Comparison of ENCODE assay signal across 8 cellular contexts in genomic region chr15:98881526-98882517, GRCh38.
DNase-seq lines count a peak whose midpoint lies in the region; ATAC-seq, FAIRE-seq and TF ChIP-seq lines count a peak whose summit lies in the region.

No MANE protein-coding gene starts in this region.

- peak; percentile 79 for TF ChIP-seq CTCF in CD4-positive, alpha-beta T cell (IDR thresholded peaks at IDR 0.05)
- TF ChIP-seq CTCF in SU-DHL-6 (IDR thresholded peaks at IDR 0.05; ENCODE audit: insufficient read depth, low read length, poor library complexity, severe bottlenecking) (peak; percentile 39), sigmoid colon (IDR thresholded peaks at IDR 0.05) (peak; percentile 31 to 60 (median 42))

- no peaks in the 10 kb centered on the region for H3K9me3 Mint-ChIP-seq in CD4-positive, alpha-beta T cell

- DNase-seq in CD4-positive, alpha-beta T cell = no peak
- no peak for DNase-seq in GM18507 (ENCODE audit: extremely low spot score, insufficient read length, low read depth)
- peak; percentile 68 to 76 for DNase-seq in Kasumi-1 (lab: John Stamatoyannopoulos, UW)
- peak; percentile 70 for DNase-seq in fibroblast of the conjunctiva (ENCODE audit: low read depth)
- DNase-seq in sigmoid colon = no peak

- no peak overlapping the region for H3K4me3 Mint-ChIP-seq in CD4-positive, alpha-beta T cell

- H3K27me3 ChIP-seq in CD4-positive, alpha-beta T cell (ENCODE audit: control insufficient read depth, insufficient read depth, low read length) = no peaks in the 10 kb centered on the region
- no peaks in the 10 kb centered on the region for H3K27me3 ChIP-seq in SU-DHL-6 (ENCODE audit: low read length)
- no peaks in the 10 kb centered on the region for H3K27me3 ChIP-seq in sigmoid colon

- H3K4me3 ChIP-seq in SU-DHL-6 (ENCODE audit: insufficient read depth, low read length, poor library complexity, severe bottlenecking) = no peak overlapping the region
- H3K4me3 ChIP-seq in sigmoid colon = no peak overlapping the region

- no peak overlapping the region for H3K4me2 ChIP-seq in SU-DHL-6 (ENCODE audit: low read depth, low read length, poor library complexity, severe bottlenecking)

- H3K36me3 ChIP-seq in SU-DHL-6 (ENCODE audit: low read length) (no peaks in the 10 kb centered on the region), sigmoid colon (no peaks in the 10 kb centered on the region)

- H3F3A ChIP-seq in SU-DHL-6 (ENCODE audit: insufficient read depth) = no peaks in the 10 kb centered on the region

- H3K9me3 ChIP-seq in CD4-positive, alpha-beta T cell (ENCODE audit: control insufficient read depth, low read length) = no peaks in the 10 kb centered on the region
- H3K9me3 ChIP-seq in SU-DHL-6 (ENCODE audit: insufficient read depth, low read length) (no peaks in the 10 kb centered on the region), sigmoid colon (no peaks in the 10 kb centered on the region)

- peaks cover 0 to 78% (median 51%) of the 10 kb centered on the region in 4 donors for H3K4me1 ChIP-seq in sigmoid colon

- H2AFZ ChIP-seq in SU-DHL-6 (ENCODE audit: low read depth, low read length, severe bottlenecking) = no peak overlapping the region

- H4K20me1 ChIP-seq in SU-DHL-6 (ENCODE audit: low read depth, low read length) = peaks cover 12% of the 10 kb centered on the region

- H3K27ac ChIP-seq in CD4-positive, alpha-beta T cell (ENCODE audit: low read depth, low read length) = no peak overlapping the region
- H3K27ac ChIP-seq in SU-DHL-6 (ENCODE audit: low read depth, low read length) = no peak overlapping the region
- H3K27ac ChIP-seq in sigmoid colon = peak overlapping the region in 1 of 4 donors; percentile 85

- H3K4me1 Mint-ChIP-seq in CD4-positive, alpha-beta T cell (ENCODE audit: low read depth) = peaks cover 27% of the 10 kb centered on the region

- CTCF ChIA-PET in CD4-positive, alpha-beta T cell (lab: Charles Lee) = interaction anchor here (0.6 to 1.3 kb wide), 4 partner anchors 15 to 104 kb away, joined by 3 read pairs; no protein-coding TSS in a partner anchor

- intact Hi-C loops in CD4-positive, alpha-beta T cell (cut with DNase I, micrococcal nuclease) = loop anchor here (1.0 to 2.0 kb wide), 4 partner anchors 103 to 440 kb away; no protein-coding TSS in a partner anchor
- intact Hi-C loops in sigmoid colon (cut with DNase I) = no loop called here

- no peaks in the 10 kb centered on the region for H3K9me2 ChIP-seq in SU-DHL-6 (replicated peaks; ENCODE audit: insufficient read depth, low read length)

- no peak for TF ChIP-seq EP300 in sigmoid colon (IDR thresholded peaks at IDR 0.05)

- no peak for TF ChIP-seq POLR2A in sigmoid colon (IDR thresholded peaks at IDR 0.05)

- FAIRE-seq in GM18507 (lab: Jason Lieb, UNC) = peak; percentile 5

- H3K27ac Mint-ChIP-seq in CD4-positive, alpha-beta T cell = peak overlapping the region; percentile 9

- WGBS in sigmoid colon, 2 donors = 64 to 75% methylated on average over 14 of the region's 14 CpGs

- H3K9ac ChIP-seq in SU-DHL-6 (ENCODE audit: low read length) = no peak overlapping the region

- H3K36me3 Mint-ChIP-seq in CD4-positive, alpha-beta T cell (ENCODE audit: low read depth) = no peaks in the 10 kb centered on the region

- POLR2A ChIA-PET in CD4-positive, alpha-beta T cell (lab: Charles Lee) = interaction anchor here (1.1 kb wide), 1 partner anchor 31 kb away, joined by 4 read pairs; no protein-coding TSS in a partner anchor

- no peaks in the 10 kb centered on the region for H3K79me2 ChIP-seq in SU-DHL-6 (ENCODE audit: insufficient read depth, low read length)

- ATAC-seq in CD4-positive, alpha-beta T cell (ENCODE audit: poor library complexity) = no peak
- ATAC-seq in HG02678 (IDR thresholded peaks at IDR 0.05; ENCODE audit: unreplicated experiment) = no peak
- ATAC-seq in GM19397 (IDR thresholded peaks at IDR 0.05; ENCODE audit: unreplicated experiment) = no peak

- no peaks in the 10 kb centered on the region for H3K27me3 Mint-ChIP-seq in CD4-positive, alpha-beta T cell

Comparison
In these comparisons a context has a peak if more than half of its experiments do, and no peak if none do; other contexts are left out.
1. DNase-seq: peak in Kasumi-1 (2 of 2) and fibroblast of the conjunctiva (single experiment); none in CD4-positive, alpha-beta T cell (0 of 10), GM18507 (single experiment) and sigmoid colon (single experiment).
2. Peak in every context shown above with its lines, with median percentiles within 50 percentile points of each other: CTCF ChIP-seq.